In the genomic region with DNA sequence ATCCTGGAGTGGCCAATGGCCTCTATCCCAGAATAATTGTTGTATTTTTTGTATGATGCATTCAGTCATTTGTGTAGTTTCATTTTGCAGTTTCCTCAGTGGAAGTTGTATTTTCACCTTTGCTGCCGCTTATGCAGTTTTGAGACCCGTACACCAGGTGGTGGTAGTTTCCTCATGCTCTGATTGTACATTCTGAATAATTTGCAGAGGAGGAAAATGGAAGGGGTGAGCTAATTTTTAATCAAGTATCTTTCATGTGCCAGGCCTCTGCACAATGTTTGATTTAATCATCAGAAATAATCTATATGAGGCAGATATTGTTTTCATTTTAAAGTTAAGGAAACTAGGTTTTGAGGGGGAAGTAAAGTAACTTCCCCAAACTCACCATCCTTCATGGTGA, we compare ENCODE assay signal across 9 cellular contexts. TPM values are rescaled to one million over a fixed set of nuclear protein-coding genes. Genes with fewer than 3 reads are reported as not detected.
DNase-seq lines count a peak whose midpoint lies in the region; ATAC-seq and TF ChIP-seq lines count a peak whose summit lies in the region.
"Had no signal": no experiment of that assay in that cellular context is flagged by ENCODE, and none has a peak within 500 bp of the region (broad histone marks: within the 10 kb centered on the region; RNA-seq: fewer than 3 reads in every experiment).

No MANE protein-coding gene starts in this region.

- DNase-seq in Ammon's horn (ENCODE audit: low spot score) (peak; percentile 13), RWPE2 (ENCODE audit: low spot score) (no peak), hepatocyte (ENCODE audit: low spot score) (peak; percentile 32), mesenteric fat pad (ENCODE audit: low spot score) (no peak), cerebellar nuclear complex (lab: John Stamatoyannopoulos, UW) (no peak), suprapubic skin (ENCODE audit: low spot score in 2 of 2) (no peak)

- no peak overlapping the region for H3K4me2 ChIP-seq in hepatocyte

- 77% methylated on average over 2 of the region's 2 CpGs for WGBS in hepatocyte (ENCODE audit: low lambda C conversion rate, missing lambda C conversion rate)
- WGBS in suprapubic skin: 52% methylated on average over 2 of the region's 2 CpGs

- H3K4me3 ChIP-seq in RWPE2 (ENCODE audit: severe bottlenecking) (no peak overlapping the region), hepatocyte (no peak overlapping the region), suprapubic skin (no peak overlapping the region)

- ATAC-seq in GM21390 (IDR thresholded peaks at IDR 0.05; ENCODE audit: unreplicated experiment) (peak; percentile 59), RWPE2 (ENCODE audit: low read depth) (no peak), HG03159 (IDR thresholded peaks at IDR 0.05; ENCODE audit: unreplicated experiment) (no peak)

- H3K4me1 ChIP-seq in RWPE2 (ENCODE audit: insufficient read depth, poor library complexity, severe bottlenecking): no peaks in the 10 kb centered on the region
- H3K4me1 ChIP-seq in hepatocyte (ENCODE audit: insufficient read depth): no peaks in the 10 kb centered on the region
- no peaks in the 10 kb centered on the region for H3K4me1 ChIP-seq in suprapubic skin

- H3K36me3 ChIP-seq in RWPE2 (ENCODE audit: low read depth) (no peaks in the 10 kb centered on the region), hepatocyte (replicated peaks; ENCODE audit: insufficient read depth, low read depth) (no peaks in the 10 kb centered on the region), suprapubic skin (no peaks in the 10 kb centered on the region)
- H3K36me3 ChIP-seq: neutrophil had no signal

- peak; percentile 28 for TF ChIP-seq CTCF in RWPE2 (IDR thresholded peaks at IDR 0.05; ENCODE audit: poor library complexity, severe bottlenecking)
- peak; percentile 61 for TF ChIP-seq CTCF in hepatocyte (IDR thresholded peaks at IDR 0.05; ENCODE audit: poor library complexity)
- peak in 1 of 2 donors; percentile 17 for TF ChIP-seq CTCF in suprapubic skin (IDR thresholded peaks at IDR 0.05)

- no peaks in the 10 kb centered on the region for H4K20me1 ChIP-seq in hepatocyte (ENCODE audit: insufficient read depth, poor library complexity, severe bottlenecking)

- no peaks in the 10 kb centered on the region for H3K27me3 ChIP-seq in RWPE2 (ENCODE audit: insufficient read depth, poor library complexity, severe bottlenecking)
- H3K27me3 ChIP-seq in hepatocyte: peaks cover 31% of the 10 kb centered on the region
- no peaks in the 10 kb centered on the region for H3K27me3 ChIP-seq in suprapubic skin

- H2AFZ ChIP-seq in hepatocyte: no peak overlapping the region

- H3K27ac ChIP-seq in RWPE2 (ENCODE audit: poor library complexity, severe bottlenecking) (no peak overlapping the region), hepatocyte (no peak overlapping the region), suprapubic skin (no peak overlapping the region)
- H3K27ac ChIP-seq: neutrophil had no signal

- TF ChIP-seq EP300 in suprapubic skin (IDR thresholded peaks at IDR 0.05): no peak

- no peaks in the 10 kb centered on the region for H3K79me2 ChIP-seq in hepatocyte

- no peaks in the 10 kb centered on the region for H3K9me2 ChIP-seq in hepatocyte (replicated peaks; ENCODE audit: insufficient read depth)

- H3K9me3 ChIP-seq in RWPE2 (ENCODE audit: severe bottlenecking): no peaks in the 10 kb centered on the region
- no peaks in the 10 kb centered on the region for H3K9me3 ChIP-seq in hepatocyte (ENCODE audit: low read depth)
- no peaks in the 10 kb centered on the region for H3K9me3 ChIP-seq in suprapubic skin
- H3K9me3 ChIP-seq: neutrophil had no signal

- TF ChIP-seq POLR2A in suprapubic skin (IDR thresholded peaks at IDR 0.05): no peak

RNA-seq across cellular contexts. Expression of a gene that starts 29.5 kb away (rescaled TPM):
- total RNA-seq in hepatocyte: 1.2 and 1.4 TPM in 2 replicates
- polyA plus RNA-seq in hepatocyte: 5.9 and 6.1 TPM in 2 replicates
- total RNA-seq in mesenteric fat pad: 37.2 TPM
- 10 to 100 TPM in 1 of 4 donors, 1 to 10 TPM in 3; 1.9 to 11.1 (median 3.5) TPM for total RNA-seq in suprapubic skin

Comparison
In these comparisons a context has a peak if more than half of its experiments do, and no peak if none do; other contexts are left out.
1. DNase-seq: peak in Ammon's horn (single experiment) and hepatocyte (single experiment); none in RWPE2 (single experiment), mesenteric fat pad (single experiment), cerebellar nuclear complex (0 of 2) and suprapubic skin (0 of 2).